In the genomic region with DNA sequence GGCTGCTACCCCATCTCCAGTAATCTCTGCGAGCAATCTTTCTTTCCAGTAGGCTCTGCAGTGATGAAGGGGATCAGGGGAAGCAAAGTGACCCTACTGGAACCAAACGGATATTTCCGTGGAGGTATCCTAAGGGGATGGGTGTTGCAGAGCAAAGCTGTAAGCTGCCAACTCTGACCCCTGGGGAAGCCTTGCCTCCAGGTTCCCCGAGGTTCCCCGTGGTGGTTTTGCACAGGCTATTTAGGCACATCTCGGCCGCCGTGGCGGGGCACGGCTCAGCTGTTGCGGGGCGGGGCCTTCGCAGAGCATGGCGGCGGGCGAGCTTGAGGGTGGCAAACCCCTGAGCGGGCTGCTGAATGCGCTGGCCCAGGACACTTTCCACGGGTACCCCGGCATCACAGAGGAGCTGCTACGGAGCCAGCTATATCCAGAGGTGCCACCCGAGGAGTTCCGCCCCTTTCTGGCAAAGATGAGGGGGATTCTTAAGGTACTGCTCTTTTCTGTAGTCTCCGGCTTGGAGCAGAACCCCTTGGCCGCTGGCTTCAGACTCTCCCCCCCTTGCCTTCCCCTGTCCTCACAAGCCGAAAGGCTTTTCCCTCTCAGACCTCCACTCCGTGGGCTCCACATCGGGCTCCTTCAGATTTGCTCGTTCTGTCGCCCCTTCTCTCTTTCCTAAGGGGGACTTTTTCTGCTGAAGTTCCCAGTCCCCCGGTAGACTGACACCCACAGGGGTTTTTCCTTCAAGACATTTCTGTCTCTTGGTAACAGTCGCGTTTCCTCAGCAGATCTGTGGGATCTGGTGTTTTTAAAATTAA, we compare ENCODE assay signal across 1 cellular context.
TF ChIP-seq lines count a peak whose summit lies in the region.

A gene (plus strand): TSS at position 303 of the 815 bp plus-strand sequence. CDS start 5 bp downstream, at position 308.

TF ChIP-seq in HepG2, 621 proteins besides CTCF, POLR2A, EP300 and RAD21 (continued from another document and continues in another):
- TF ChIP-seq NFE2L2 (IDR thresholded peaks at IDR 0.05; ENCODE audit: low read length) (no peak), ZNF816 (CRISPR knock-in tag; IDR thresholded peaks at IDR 0.05; ENCODE audit: borderline replicate concordance) (no peak; the same call in 1 of the 2 replicates), PHF5A (CRISPR knock-in tag; IDR thresholded peaks at IDR 0.05; ENCODE audit: low read depth, unreplicated experiment) (no peak), ZNF737 (CRISPR knock-in tag; IDR thresholded peaks at IDR 0.05; ENCODE audit: borderline replicate concordance) (peak; percentile 93; the same call in 1 of the 2 replicates), ISL2 (CRISPR knock-in tag; IDR thresholded peaks at IDR 0.05) (peak; percentile 47; the same call in 1 of the 2 replicates), PAX8 (CRISPR knock-in tag; IDR thresholded peaks at IDR 0.05; ENCODE audit: borderline replicate concordance) (peak; percentile 78; the same call in 1 of the 2 replicates), ESRRA (CRISPR knock-in tag; IDR thresholded peaks at IDR 0.05; ENCODE audit: low read depth) (no peak), CEBPG (CRISPR knock-in tag; IDR thresholded peaks at IDR 0.05) (peak; percentile 46; the same call in 1 of the 2 replicates), GTF2F1 (IDR thresholded peaks at IDR 0.05; ENCODE audit: low read length) (0 out of 2 replicates have a peak, but pooled peaks have one; percentile 37), ZNF260 (CRISPR knock-in tag; IDR thresholded peaks at IDR 0.05; ENCODE audit: borderline replicate concordance, low read depth) (no peak), TSC22D2 (CRISPR knock-in tag; IDR thresholded peaks at IDR 0.05; ENCODE audit: borderline replicate concordance) (peak; percentile 89; the same call in 1 of the 2 replicates), ZMAT3 (CRISPR knock-in tag; conservative IDR thresholded peaks at IDR 0.05) (peak; percentile 62; the same call in 1 of the 2 replicates), ZBTB3 (CRISPR knock-in tag; IDR thresholded peaks at IDR 0.05; ENCODE audit: borderline replicate concordance, low read depth) (no peak), SIN3A (IDR thresholded peaks at IDR 0.05; ENCODE audit: borderline replicate concordance, low read depth, low read length) (peak; percentile 94), CCAR2 (optimal IDR thresholded peaks at IDR 0.05; ENCODE audit: low read depth, low read length) (peak; percentile 16), MAFG (CRISPR knock-in tag; IDR thresholded peaks at IDR 0.05) (no peak), NONO (IDR thresholded peaks at IDR 0.05) (no peak), NONO (CRISPR knock-in tag; conservative IDR thresholded peaks at IDR 0.05) (peak; percentile 58; the same call in 1 of the 2 replicates), CEBPB (IDR thresholded peaks at IDR 0.05; ENCODE audit: borderline replicate concordance, low read depth, low read length) (no peak), CHD2 (IDR thresholded peaks at IDR 0.05; ENCODE audit: low read depth, low read length) (peak; percentile 13; the same call in 1 of the 2 replicates), ZBTB38 (CRISPR knock-in tag; IDR thresholded peaks at IDR 0.05) (peak; percentile 83), ZNF496 (CRISPR knock-in tag; IDR thresholded peaks at IDR 0.05; ENCODE audit: insufficient replicate concordance) (no peak), EED (CRISPR knock-in tag; IDR thresholded peaks at IDR 0.05) (no peak), ZNF501 (CRISPR knock-in tag; IDR thresholded peaks at IDR 0.05) (peak; percentile 95), ZNF441 (CRISPR knock-in tag; IDR thresholded peaks at IDR 0.05; ENCODE audit: borderline replicate concordance) (peak; percentile 73), MYNN (CRISPR knock-in tag; IDR thresholded peaks at IDR 0.05; ENCODE audit: low read depth) (peak; percentile 47; the same call in 1 of the 2 replicates)
- TF ChIP-seq, protein P1, sequence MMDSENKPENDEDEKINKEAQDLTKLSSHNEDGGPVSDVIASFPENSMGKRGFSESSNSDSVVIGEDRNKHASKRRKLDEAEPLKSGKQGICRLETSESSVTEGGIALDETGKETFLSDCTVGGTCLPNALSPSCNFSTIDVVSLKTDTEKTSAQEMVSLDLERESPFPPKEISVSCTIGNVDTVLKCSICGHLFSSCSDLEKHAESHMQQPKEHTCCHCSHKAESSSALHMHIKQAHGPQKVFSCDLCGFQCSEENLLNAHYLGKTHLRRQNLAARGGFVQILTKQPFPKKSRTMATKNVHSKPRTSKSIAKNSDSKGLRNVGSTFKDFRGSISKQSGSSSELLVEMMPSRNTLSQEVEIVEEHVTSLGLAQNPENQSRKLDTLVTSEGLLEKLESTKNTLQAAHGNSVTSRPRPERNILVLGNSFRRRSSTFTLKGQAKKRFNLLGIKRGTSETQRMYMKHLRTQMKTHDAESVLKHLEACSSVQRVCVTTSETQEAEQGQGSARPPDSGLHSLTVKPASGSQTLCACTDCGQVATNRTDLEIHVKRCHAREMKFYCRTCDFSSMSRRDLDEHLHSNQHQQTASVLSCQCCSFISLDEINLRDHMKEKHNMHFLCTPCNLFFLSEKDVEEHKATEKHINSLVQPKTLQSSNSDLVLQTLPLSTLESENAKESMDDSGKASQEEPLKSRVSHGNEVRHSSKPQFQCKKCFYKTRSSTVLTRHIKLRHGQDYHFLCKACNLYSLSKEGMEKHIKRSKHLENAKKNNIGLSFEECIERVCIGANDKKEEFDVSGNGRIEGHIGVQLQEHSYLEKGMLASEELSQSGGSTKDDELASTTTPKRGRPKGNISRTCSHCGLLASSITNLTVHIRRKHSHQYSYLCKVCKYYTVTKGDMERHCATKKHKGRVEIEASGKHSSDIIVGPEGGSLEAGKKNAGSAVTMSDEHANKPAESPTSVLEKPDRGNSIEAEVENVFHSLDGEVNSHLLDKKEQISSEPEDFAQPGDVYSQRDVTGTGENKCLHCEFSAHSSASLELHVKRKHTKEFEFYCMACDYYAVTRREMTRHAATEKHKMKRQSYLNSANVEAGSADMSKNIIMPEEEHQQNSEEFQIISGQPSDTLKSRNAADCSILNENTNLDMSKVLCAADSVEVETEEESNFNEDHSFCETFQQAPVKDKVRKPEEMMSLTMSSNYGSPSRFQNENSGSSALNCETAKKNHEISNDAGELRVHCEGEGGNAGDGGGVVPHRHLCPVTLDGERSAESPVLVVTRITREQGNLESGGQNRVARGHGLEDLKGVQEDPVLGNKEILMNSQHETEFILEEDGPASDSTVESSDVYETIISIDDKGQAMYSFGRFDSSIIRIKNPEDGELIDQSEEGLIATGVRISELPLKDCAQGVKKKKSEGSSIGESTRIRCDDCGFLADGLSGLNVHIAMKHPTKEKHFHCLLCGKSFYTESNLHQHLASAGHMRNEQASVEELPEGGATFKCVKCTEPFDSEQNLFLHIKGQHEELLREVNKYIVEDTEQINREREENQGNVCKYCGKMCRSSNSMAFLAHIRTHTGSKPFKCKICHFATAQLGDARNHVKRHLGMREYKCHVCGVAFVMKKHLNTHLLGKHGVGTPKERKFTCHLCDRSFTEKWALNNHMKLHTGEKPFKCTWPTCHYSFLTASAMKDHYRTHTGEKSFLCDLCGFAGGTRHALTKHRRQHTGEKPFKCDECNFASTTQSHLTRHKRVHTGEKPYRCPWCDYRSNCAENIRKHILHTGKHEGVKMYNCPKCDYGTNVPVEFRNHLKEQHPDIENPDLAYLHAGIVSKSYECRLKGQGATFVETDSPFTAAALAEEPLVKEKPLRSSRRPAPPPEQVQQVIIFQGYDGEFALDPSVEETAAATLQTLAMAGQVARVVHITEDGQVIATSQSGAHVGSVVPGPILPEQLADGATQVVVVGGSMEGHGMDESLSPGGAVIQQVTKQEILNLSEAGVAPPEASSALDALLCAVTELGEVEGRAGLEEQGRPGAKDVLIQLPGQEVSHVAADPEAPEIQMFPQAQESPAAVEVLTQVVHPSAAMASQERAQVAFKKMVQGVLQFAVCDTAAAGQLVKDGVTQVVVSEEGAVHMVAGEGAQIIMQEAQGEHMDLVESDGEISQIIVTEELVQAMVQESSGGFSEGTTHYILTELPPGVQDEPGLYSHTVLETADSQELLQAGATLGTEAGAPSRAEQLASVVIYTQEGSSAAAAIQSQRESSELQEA (CRISPR knock-in tag; IDR thresholded peaks at IDR 0.05; ENCODE audit: not compliant biosample characterization), result peak; percentile 71
- TF ChIP-seq, protein P2, sequence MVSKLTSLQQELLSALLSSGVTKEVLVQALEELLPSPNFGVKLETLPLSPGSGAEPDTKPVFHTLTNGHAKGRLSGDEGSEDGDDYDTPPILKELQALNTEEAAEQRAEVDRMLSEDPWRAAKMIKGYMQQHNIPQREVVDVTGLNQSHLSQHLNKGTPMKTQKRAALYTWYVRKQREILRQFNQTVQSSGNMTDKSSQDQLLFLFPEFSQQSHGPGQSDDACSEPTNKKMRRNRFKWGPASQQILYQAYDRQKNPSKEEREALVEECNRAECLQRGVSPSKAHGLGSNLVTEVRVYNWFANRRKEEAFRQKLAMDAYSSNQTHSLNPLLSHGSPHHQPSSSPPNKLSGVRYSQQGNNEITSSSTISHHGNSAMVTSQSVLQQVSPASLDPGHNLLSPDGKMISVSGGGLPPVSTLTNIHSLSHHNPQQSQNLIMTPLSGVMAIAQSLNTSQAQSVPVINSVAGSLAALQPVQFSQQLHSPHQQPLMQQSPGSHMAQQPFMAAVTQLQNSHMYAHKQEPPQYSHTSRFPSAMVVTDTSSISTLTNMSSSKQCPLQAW (CRISPR knock-in tag; IDR thresholded peaks at IDR 0.05), result peak; percentile 80
- TF ChIP-seq, protein P3, sequence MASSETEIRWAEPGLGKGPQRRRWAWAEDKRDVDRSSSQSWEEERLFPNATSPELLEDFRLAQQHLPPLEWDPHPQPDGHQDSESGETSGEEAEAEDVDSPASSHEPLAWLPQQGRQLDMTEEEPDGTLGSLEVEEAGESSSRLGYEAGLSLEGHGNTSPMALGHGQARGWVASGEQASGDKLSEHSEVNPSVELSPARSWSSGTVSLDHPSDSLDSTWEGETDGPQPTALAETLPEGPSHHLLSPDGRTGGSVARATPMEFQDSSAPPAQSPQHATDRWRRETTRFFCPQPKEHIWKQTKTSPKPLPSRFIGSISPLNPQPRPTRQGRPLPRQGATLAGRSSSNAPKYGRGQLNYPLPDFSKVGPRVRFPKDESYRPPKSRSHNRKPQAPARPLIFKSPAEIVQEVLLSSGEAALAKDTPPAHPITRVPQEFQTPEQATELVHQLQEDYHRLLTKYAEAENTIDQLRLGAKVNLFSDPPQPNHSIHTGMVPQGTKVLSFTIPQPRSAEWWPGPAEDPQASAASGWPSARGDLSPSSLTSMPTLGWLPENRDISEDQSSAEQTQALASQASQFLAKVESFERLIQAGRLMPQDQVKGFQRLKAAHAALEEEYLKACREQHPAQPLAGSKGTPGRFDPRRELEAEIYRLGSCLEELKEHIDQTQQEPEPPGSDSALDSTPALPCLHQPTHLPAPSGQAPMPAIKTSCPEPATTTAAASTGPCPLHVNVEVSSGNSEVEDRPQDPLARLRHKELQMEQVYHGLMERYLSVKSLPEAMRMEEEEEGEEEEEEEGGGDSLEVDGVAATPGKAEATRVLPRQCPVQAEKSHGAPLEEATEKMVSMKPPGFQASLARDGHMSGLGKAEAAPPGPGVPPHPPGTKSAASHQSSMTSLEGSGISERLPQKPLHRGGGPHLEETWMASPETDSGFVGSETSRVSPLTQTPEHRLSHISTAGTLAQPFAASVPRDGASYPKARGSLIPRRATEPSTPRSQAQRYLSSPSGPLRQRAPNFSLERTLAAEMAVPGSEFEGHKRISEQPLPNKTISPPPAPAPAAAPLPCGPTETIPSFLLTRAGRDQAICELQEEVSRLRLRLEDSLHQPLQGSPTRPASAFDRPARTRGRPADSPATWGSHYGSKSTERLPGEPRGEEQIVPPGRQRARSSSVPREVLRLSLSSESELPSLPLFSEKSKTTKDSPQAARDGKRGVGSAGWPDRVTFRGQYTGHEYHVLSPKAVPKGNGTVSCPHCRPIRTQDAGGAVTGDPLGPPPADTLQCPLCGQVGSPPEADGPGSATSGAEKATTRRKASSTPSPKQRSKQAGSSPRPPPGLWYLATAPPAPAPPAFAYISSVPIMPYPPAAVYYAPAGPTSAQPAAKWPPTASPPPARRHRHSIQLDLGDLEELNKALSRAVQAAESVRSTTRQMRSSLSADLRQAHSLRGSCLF (CRISPR knock-in tag; IDR thresholded peaks at IDR 0.05; ENCODE audit: borderline replicate concordance), result no peak
- TF ChIP-seq, protein P4, sequence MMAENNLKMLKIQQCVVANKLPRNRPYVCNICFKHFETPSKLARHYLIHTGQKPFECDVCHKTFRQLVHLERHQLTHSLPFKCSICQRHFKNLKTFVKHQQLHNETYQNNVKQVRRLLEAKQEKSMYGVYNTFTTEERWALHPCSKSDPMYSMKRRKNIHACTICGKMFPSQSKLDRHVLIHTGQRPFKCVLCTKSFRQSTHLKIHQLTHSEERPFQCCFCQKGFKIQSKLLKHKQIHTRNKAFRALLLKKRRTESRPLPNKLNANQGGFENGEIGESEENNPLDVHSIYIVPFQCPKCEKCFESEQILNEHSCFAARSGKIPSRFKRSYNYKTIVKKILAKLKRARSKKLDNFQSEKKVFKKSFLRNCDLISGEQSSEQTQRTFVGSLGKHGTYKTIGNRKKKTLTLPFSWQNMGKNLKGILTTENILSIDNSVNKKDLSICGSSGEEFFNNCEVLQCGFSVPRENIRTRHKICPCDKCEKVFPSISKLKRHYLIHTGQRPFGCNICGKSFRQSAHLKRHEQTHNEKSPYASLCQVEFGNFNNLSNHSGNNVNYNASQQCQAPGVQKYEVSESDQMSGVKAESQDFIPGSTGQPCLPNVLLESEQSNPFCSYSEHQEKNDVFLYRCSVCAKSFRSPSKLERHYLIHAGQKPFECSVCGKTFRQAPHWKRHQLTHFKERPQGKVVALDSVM (CRISPR knock-in tag; IDR thresholded peaks at IDR 0.05), result 0 out of 2 replicates have a peak, but pooled peaks have one; percentile 33
- TF ChIP-seq, protein P5, sequence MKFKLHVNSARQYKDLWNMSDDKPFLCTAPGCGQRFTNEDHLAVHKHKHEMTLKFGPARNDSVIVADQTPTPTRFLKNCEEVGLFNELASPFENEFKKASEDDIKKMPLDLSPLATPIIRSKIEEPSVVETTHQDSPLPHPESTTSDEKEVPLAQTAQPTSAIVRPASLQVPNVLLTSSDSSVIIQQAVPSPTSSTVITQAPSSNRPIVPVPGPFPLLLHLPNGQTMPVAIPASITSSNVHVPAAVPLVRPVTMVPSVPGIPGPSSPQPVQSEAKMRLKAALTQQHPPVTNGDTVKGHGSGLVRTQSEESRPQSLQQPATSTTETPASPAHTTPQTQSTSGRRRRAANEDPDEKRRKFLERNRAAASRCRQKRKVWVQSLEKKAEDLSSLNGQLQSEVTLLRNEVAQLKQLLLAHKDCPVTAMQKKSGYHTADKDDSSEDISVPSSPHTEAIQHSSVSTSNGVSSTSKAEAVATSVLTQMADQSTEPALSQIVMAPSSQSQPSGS (CRISPR knock-in tag; IDR thresholded peaks at IDR 0.05), result peak; percentile 70; the same call in 1 of the 2 replicates
- TF ChIP-seq, protein P6, sequence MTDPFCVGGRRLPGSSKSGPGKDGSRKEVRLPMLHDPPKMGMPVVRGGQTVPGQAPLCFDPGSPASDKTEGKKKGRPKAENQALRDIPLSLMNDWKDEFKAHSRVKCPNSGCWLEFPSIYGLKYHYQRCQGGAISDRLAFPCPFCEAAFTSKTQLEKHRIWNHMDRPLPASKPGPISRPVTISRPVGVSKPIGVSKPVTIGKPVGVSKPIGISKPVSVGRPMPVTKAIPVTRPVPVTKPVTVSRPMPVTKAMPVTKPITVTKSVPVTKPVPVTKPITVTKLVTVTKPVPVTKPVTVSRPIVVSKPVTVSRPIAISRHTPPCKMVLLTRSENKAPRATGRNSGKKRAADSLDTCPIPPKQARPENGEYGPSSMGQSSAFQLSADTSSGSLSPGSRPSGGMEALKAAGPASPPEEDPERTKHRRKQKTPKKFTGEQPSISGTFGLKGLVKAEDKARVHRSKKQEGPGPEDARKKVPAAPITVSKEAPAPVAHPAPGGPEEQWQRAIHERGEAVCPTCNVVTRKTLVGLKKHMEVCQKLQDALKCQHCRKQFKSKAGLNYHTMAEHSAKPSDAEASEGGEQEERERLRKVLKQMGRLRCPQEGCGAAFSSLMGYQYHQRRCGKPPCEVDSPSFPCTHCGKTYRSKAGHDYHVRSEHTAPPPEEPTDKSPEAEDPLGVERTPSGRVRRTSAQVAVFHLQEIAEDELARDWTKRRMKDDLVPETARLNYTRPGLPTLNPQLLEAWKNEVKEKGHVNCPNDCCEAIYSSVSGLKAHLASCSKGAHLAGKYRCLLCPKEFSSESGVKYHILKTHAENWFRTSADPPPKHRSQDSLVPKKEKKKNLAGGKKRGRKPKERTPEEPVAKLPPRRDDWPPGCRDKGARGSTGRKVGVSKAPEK (CRISPR knock-in tag; IDR thresholded peaks at IDR 0.05; ENCODE audit: borderline replicate concordance), result no peak
